ENCODE assay signal across 11 cellular contexts in genomic region chr1:190754769-190755168, GRCh38.
DNase-seq lines count a peak whose midpoint lies in the region; ATAC-seq and TF ChIP-seq lines count a peak whose summit lies in the region.
"Had no signal": no experiment of that assay in that cellular context is flagged by ENCODE, and none has a peak within 500 bp of the region (broad histone marks: within the 10 kb centered on the region; RNA-seq: fewer than 3 reads in every experiment).

No MANE protein-coding gene starts in this region.

- intact Hi-C loops in thyroid gland (cut with DNase I): no loop called here
- intact Hi-C loops in lower lobe of right lung (cut with DNase I): no loop called here

- DNase-seq in A172 (ENCODE audit: low spot score) (peak; percentile 40), HS-5 (ENCODE audit: low read depth) (peak; percentile 30), NCI-H526 treated with DMSO at 0.1 percent for 48 hours (lab: John Stamatoyannopoulos, UW) (peak; percentile 26), choroid plexus epithelial cell (ENCODE audit: low read depth) (peak; percentile 85), thyroid gland (no peak), lower lobe of right lung (no peak)
- DNase-seq in activated CD4-positive, alpha-beta T cell treated with anti-CD3 and anti-CD28 coated beads for 48 hours: no peak
- DNase-seq: C1 segment of cervical spinal cord; stimulated activated CD4-positive, alpha-beta T cell treated with anti-CD3 and anti-CD28 coated beads, Interleukin-12 subunit alpha, Interleukin-12 subunit beta, amount 100 ng/mL, for 4 hours had no signal

- H3K4me3 ChIP-seq in choroid plexus epithelial cell (ENCODE audit: low read depth, low read length): no peak overlapping the region
- no peak overlapping the region for H3K4me3 ChIP-seq in thyroid gland (replicated peaks in 1 of 3)
- H3K4me3 ChIP-seq in lower lobe of right lung: no peak overlapping the region
- H3K4me3 ChIP-seq: lung had no signal

- peak; percentile 39 for TF ChIP-seq CTCF in choroid plexus epithelial cell (conservative IDR thresholded peaks at IDR 0.05; ENCODE audit: low read depth, low read length)
- no peak for TF ChIP-seq CTCF in thyroid gland (IDR thresholded peaks at IDR 0.05)
- TF ChIP-seq CTCF in lower lobe of right lung (IDR thresholded peaks at IDR 0.05): no peak

- H3K36me3 ChIP-seq in thyroid gland (no peaks in the 10 kb centered on the region), lower lobe of right lung (no peaks in the 10 kb centered on the region)

- H3K27me3 ChIP-seq in thyroid gland (no peaks in the 10 kb centered on the region), lower lobe of right lung (ENCODE audit: low read depth) (no peaks in the 10 kb centered on the region)

- H3K27ac ChIP-seq in thyroid gland (no peak overlapping the region), lower lobe of right lung (no peak overlapping the region)

- no peaks in the 10 kb centered on the region for H3K9me3 ChIP-seq in thyroid gland
- no peaks in the 10 kb centered on the region for H3K9me3 ChIP-seq in lower lobe of right lung

- 20 to 35% methylated on average over 1 of the region's 1 CpG for WGBS in thyroid gland, 2 donors

- H3K4me1 ChIP-seq in thyroid gland: no peaks in the 10 kb centered on the region
- H3K4me1 ChIP-seq in lower lobe of right lung: no peaks in the 10 kb centered on the region

- TF ChIP-seq POLR2A in thyroid gland (IDR thresholded peaks at IDR 0.05): no peak

- ATAC-seq in HG03460 (IDR thresholded peaks at IDR 0.05; ENCODE audit: unreplicated experiment) (no peak), lower lobe of right lung (no peak)

Comparison
In these comparisons a context has a peak if more than half of its experiments do, and no peak if none do; other contexts are left out.
1. DNase-seq: peak in A172 (single experiment), HS-5 (single experiment), NCI-H526 treated with DMSO at 0.1 percent for 48 hours (single experiment) and choroid plexus epithelial cell (single experiment); none in thyroid gland (0 of 2), activated CD4-positive, alpha-beta T cell treated with anti-CD3 and anti-CD28 coated beads for 48 hours (single experiment) and lower lobe of right lung (single experiment).